15 cellular contexts compared by ENCODE assay signal in genomic region chr11:124829986-124830385, GRCh38.
"Had no signal": no experiment of that assay in that cellular context is flagged by ENCODE, and none has a peak within 500 bp of the region (broad histone marks: within the 10 kb centered on the region; RNA-seq: fewer than 3 reads in every experiment).

No MANE protein-coding gene starts in this region.

- H3K9me3 ChIP-seq: ascending aorta, stomach, thoracic aorta had no signal

- H3K4me1 ChIP-seq: ascending aorta, stomach had no signal

- H3K36me3 ChIP-seq: ascending aorta, stomach, thoracic aorta had no signal

- H3K4me3 ChIP-seq: ascending aorta, stomach, thoracic aorta had no signal

- H3K27ac ChIP-seq: ascending aorta, stomach, thoracic aorta had no signal

- H3K36me3 Mint-ChIP-seq: activated naive CD4-positive, alpha-beta T cell treated with anti-CD3 and anti-CD28 coated beads, Interleukin-2, amount 10 ng/mL, durations not matched to agents 7 days and 5 days had no signal

- FAIRE-seq: colon, endometrium had no signal

- H3K27ac Mint-ChIP-seq: activated naive CD4-positive, alpha-beta T cell treated with anti-CD3 and anti-CD28 coated beads, Interleukin-2, amount 10 ng/mL, durations not matched to agents 7 days and 5 days; activated T-helper 2 cell treated with anti-CD3 and anti-CD28 coated beads, Interferon-gamma antibody, Interleukin-2, Interleukin-4, amounts not matched to agents 10 μg/mL and 5 μg/mL and 100 μg/mL, durations not matched to agents 14 hours and 24 hours and 36 hours; nephron progenitor cell; progenitor cell of endocrine pancreas had no signal

- H3K4me1 Mint-ChIP-seq: activated naive CD4-positive, alpha-beta T cell treated with anti-CD3 and anti-CD28 coated beads, Interleukin-2, amount 10 ng/mL, durations not matched to agents 7 days and 5 days; nephron progenitor cell had no signal

- H3K9me3 Mint-ChIP-seq: activated naive CD4-positive, alpha-beta T cell treated with anti-CD3 and anti-CD28 coated beads, Interleukin-2, amount 10 ng/mL, durations not matched to agents 7 days and 5 days; activated T-helper 2 cell treated with anti-CD3 and anti-CD28 coated beads, Interferon-gamma antibody, Interleukin-2, Interleukin-4, amounts not matched to agents 10 μg/mL and 5 μg/mL and 100 μg/mL, durations not matched to agents 14 hours and 24 hours and 36 hours; nephron progenitor cell had no signal

- DNase-seq: activated CD4-positive, alpha-beta T cell treated with anti-CD3 and anti-CD28 coated beads for 1 hour; activated CD4-positive, alpha-beta T cell treated with anti-CD3 and anti-CD28 coated beads, Interleukin-2, amount 50 U/mL, for 4 hours; activated naive CD4-positive, alpha-beta T cell treated with anti-CD3 and anti-CD28 coated beads, Interleukin-2, amount 10 ng/mL, durations not matched to agents 7 days and 5 days; foreskin melanocyte; mesendoderm; nephron progenitor cell; occipital lobe; right cardiac atrium; stomach had no signal

- ATAC-seq: right cardiac atrium had no signal

- H3K27me3 ChIP-seq: ascending aorta had no signal

- H3K4me3 Mint-ChIP-seq: activated naive CD4-positive, alpha-beta T cell treated with anti-CD3 and anti-CD28 coated beads, Interleukin-2, amount 10 ng/mL, durations not matched to agents 7 days and 5 days; nephron progenitor cell had no signal
